18 cellular contexts compared by ENCODE assay signal in the genomic region with DNA sequence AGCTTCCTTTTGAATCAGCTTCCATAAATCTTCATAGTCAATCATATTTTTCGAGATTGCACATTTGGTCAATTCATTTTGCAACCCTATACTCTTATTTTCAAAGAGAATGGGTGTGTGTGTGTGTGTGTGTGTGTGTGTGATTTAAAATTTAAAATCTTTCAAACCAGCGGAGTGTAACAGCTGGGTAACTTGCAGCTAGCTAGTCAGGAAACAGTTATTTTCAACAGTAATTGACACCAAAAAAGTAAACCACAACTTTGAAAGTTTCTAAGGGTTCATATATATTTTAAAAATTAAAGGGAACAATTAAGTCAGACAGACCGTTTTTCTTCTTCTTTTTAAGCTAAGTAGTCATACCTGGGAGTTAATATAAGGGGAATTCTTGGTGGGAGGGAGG. TPM values are rescaled to one million over a fixed set of nuclear protein-coding genes. Genes with fewer than 3 reads are reported as not detected.
"Had no signal": no experiment of that assay in that cellular context is flagged by ENCODE, and none has a peak within 500 bp of the region (broad histone marks: within the 10 kb centered on the region; RNA-seq: fewer than 3 reads in every experiment).

No MANE protein-coding gene starts in this region.

- H3K9me3 ChIP-seq: ascending aorta, esophagus squamous epithelium, pancreas, suprapubic skin, upper lobe of left lung had no signal

- H3K36me3 ChIP-seq: ascending aorta, esophagus squamous epithelium, pancreas, suprapubic skin, upper lobe of left lung had no signal

- H3K4me1 ChIP-seq: pancreas had no signal

- H3K9me3 Mint-ChIP-seq: activated naive CD8-positive, alpha-beta T cell treated with anti-CD3 and anti-CD28 coated beads, Interleukin-2, amount 50 U/mL, for 24 hours; nephron had no signal

- H3K4me1 Mint-ChIP-seq: nephron had no signal

- ATAC-seq: activated CD4-positive, CD25-positive, alpha-beta regulatory T cell treated with anti-CD3 and anti-CD28 coated beads, Interleukin-2, amount 50 U/mL, for 24 hours; activated naive CD8-positive, alpha-beta T cell treated with anti-CD3 and anti-CD28 coated beads, Interleukin-2, amount 50 U/mL, for 24 hours; pancreas; stimulated activated naive CD8-positive, alpha-beta T cell treated with anti-CD3 and anti-CD28 coated beads, Interleukin-15, Interleukin-2, amounts not matched to agents 100 U/mL and 50 U/mL, for 24 hours had no signal

- DNase-seq: activated gamma-delta T cell treated with Interleukin-2 at 50 U/mL for 16 hours; activated naive CD8-positive, alpha-beta T cell treated with anti-CD3 and anti-CD28 coated beads, Interleukin-2, amount 50 U/mL, for 24 hours; activated T-cell treated with anti-CD3 and anti-CD28 coated beads, Interleukin-2, amount 50 U/mL, for 1 hour; esophagus squamous epithelium; foreskin fibroblast; head of caudate nucleus; pancreas; stimulated activated CD4-positive, alpha-beta T cell treated with anti-CD3 and anti-CD28 coated beads, Interleukin-4, amount 100 ng/mL, for 1 hour; stimulated activated CD8-positive, alpha-beta memory T cell treated with anti-CD3 and anti-CD28 coated beads, Interleukin-4, amount 100 ng/mL, for 48 hours; stimulated activated naive CD8-positive, alpha-beta T cell treated with anti-CD3 and anti-CD28 coated beads, Interleukin-15, Interleukin-2, amounts not matched to agents 100 U/mL and 50 U/mL, for 24 hours; upper lobe of left lung had no signal

- H3K27me3 ChIP-seq: ascending aorta had no signal

- H3K27ac Mint-ChIP-seq: activated naive CD8-positive, alpha-beta T cell treated with anti-CD3 and anti-CD28 coated beads, Interleukin-2, amount 50 U/mL, for 24 hours; nephron had no signal

- H3K27ac ChIP-seq: ascending aorta, esophagus squamous epithelium, pancreas, suprapubic skin, upper lobe of left lung had no signal

- H3K4me3 ChIP-seq: ascending aorta, esophagus squamous epithelium, pancreas, suprapubic skin, upper lobe of left lung had no signal

RNA-seq across cellular contexts. Expression of a gene that starts 57.0 kb away (rescaled TPM):
- total RNA-seq: ascending aorta; esophagus squamous epithelium; lung microvascular endothelial cell; renal cortical epithelial cell; suprapubic skin; T-helper 2 cell treated with Interferon-gamma antibody and Interleukin-4, amounts not matched to agents 100 ng/mL and 5 ng/mL, for 36 hours had no signal
